1 cellular context compared by ENCODE assay signal in the genomic region with DNA sequence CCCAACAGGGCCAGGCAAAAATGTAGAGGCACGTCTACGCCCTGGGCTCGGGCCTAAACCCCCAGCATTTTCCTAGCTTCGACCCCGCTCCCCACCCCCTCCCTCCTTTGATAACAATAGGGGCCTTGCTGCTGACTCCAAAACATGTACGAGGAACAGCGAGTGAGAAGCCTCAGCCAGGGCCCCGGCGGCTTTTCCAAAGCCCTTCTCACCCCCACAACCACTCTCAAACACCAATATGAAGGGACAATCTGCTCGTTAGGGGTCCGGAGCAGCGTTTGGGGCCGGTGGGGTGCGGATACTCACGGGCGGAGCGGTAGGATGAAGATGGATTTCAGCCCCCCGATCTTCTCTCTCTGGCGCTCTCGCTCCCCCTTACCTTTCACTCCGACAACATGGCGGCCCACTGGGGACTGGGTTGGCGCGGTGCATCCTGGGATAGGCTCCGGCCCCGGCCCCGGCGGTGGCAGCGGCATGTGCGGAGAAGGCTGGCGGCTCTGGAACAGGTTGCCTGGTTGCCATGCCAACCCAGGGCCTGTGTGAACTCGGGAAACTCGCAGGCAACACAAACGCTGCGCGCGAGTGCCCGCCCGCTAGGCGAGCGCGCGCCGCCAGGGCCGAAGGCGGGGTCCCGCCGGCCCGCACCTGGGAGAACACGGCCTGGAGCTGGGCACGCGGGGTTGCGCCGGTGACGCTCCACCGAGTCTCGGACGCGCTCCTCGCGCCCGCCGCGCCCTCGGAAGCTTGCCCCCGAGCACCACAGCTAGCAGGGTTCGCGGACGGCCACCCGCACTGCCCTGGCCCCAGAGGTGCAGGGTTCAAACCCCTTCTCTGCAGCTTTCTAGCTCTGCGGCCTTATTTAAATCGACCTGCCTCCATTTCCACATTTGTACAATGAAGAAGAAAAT.
TF ChIP-seq lines count a peak whose summit lies in the region.

A gene with protein sequence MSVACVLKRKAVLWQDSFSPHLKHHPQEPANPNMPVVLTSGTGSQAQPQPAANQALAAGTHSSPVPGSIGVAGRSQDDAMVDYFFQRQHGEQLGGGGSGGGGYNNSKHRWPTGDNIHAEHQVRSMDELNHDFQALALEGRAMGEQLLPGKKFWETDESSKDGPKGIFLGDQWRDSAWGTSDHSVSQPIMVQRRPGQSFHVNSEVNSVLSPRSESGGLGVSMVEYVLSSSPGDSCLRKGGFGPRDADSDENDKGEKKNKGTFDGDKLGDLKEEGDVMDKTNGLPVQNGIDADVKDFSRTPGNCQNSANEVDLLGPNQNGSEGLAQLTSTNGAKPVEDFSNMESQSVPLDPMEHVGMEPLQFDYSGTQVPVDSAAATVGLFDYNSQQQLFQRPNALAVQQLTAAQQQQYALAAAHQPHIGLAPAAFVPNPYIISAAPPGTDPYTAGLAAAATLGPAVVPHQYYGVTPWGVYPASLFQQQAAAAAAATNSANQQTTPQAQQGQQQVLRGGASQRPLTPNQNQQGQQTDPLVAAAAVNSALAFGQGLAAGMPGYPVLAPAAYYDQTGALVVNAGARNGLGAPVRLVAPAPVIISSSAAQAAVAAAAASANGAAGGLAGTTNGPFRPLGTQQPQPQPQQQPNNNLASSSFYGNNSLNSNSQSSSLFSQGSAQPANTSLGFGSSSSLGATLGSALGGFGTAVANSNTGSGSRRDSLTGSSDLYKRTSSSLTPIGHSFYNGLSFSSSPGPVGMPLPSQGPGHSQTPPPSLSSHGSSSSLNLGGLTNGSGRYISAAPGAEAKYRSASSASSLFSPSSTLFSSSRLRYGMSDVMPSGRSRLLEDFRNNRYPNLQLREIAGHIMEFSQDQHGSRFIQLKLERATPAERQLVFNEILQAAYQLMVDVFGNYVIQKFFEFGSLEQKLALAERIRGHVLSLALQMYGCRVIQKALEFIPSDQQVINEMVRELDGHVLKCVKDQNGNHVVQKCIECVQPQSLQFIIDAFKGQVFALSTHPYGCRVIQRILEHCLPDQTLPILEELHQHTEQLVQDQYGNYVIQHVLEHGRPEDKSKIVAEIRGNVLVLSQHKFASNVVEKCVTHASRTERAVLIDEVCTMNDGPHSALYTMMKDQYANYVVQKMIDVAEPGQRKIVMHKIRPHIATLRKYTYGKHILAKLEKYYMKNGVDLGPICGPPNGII (minus strand): TSS at position 408 of the 908 bp plus-strand sequence. CDS start 6,151 bp downstream, outside the sequence.

TF ChIP-seq in HCT116, 20 proteins besides CTCF, POLR2A, EP300 and RAD21 (continued from another document):
- TF ChIP-seq SIN3A (IDR thresholded peaks at IDR 0.05; ENCODE audit: low read depth) (peak; percentile 67; the same call in 1 of the 2 replicates), CBX3 (IDR thresholded peaks at IDR 0.05; ENCODE audit: low read depth) (peak; percentile 74; the same call in 1 of the 2 replicates), SP1 (IDR thresholded peaks at IDR 0.05; ENCODE audit: low read depth) (peak; percentile 46; the same call in 1 of the 2 replicates), ZFX (IDR thresholded peaks at IDR 0.05) (peak; percentile 84), YY1 (IDR thresholded peaks at IDR 0.05; ENCODE audit: extremely low read depth, insufficient replicate concordance, low read depth, low read length) (peak; percentile 96), EZH2phosphoT487 (IDR thresholded peaks at IDR 0.05; ENCODE audit: borderline replicate concordance) (no peak), SRF (IDR thresholded peaks at IDR 0.05; ENCODE audit: low read depth) (no peak), EZH2 (IDR thresholded peaks at IDR 0.05) (no peak)
- TF ChIP-seq, protein P1, sequence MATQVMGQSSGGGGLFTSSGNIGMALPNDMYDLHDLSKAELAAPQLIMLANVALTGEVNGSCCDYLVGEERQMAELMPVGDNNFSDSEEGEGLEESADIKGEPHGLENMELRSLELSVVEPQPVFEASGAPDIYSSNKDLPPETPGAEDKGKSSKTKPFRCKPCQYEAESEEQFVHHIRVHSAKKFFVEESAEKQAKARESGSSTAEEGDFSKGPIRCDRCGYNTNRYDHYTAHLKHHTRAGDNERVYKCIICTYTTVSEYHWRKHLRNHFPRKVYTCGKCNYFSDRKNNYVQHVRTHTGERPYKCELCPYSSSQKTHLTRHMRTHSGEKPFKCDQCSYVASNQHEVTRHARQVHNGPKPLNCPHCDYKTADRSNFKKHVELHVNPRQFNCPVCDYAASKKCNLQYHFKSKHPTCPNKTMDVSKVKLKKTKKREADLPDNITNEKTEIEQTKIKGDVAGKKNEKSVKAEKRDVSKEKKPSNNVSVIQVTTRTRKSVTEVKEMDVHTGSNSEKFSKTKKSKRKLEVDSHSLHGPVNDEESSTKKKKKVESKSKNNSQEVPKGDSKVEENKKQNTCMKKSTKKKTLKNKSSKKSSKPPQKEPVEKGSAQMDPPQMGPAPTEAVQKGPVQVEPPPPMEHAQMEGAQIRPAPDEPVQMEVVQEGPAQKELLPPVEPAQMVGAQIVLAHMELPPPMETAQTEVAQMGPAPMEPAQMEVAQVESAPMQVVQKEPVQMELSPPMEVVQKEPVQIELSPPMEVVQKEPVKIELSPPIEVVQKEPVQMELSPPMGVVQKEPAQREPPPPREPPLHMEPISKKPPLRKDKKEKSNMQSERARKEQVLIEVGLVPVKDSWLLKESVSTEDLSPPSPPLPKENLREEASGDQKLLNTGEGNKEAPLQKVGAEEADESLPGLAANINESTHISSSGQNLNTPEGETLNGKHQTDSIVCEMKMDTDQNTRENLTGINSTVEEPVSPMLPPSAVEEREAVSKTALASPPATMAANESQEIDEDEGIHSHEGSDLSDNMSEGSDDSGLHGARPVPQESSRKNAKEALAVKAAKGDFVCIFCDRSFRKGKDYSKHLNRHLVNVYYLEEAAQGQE (IDR thresholded peaks at IDR 0.05; ENCODE audit: low read depth), result no peak
- TF ChIP-seq, protein P2, sequence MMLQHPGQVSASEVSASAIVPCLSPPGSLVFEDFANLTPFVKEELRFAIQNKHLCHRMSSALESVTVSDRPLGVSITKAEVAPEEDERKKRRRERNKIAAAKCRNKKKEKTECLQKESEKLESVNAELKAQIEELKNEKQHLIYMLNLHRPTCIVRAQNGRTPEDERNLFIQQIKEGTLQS (IDR thresholded peaks at IDR 0.05), result no peak
- TF ChIP-seq, protein P3, sequence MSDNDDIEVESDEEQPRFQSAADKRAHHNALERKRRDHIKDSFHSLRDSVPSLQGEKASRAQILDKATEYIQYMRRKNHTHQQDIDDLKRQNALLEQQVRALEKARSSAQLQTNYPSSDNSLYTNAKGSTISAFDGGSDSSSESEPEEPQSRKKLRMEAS (IDR thresholded peaks at IDR 0.05), result peak; percentile 97
